29 cellular contexts compared by ENCODE assay signal in the genomic region with DNA sequence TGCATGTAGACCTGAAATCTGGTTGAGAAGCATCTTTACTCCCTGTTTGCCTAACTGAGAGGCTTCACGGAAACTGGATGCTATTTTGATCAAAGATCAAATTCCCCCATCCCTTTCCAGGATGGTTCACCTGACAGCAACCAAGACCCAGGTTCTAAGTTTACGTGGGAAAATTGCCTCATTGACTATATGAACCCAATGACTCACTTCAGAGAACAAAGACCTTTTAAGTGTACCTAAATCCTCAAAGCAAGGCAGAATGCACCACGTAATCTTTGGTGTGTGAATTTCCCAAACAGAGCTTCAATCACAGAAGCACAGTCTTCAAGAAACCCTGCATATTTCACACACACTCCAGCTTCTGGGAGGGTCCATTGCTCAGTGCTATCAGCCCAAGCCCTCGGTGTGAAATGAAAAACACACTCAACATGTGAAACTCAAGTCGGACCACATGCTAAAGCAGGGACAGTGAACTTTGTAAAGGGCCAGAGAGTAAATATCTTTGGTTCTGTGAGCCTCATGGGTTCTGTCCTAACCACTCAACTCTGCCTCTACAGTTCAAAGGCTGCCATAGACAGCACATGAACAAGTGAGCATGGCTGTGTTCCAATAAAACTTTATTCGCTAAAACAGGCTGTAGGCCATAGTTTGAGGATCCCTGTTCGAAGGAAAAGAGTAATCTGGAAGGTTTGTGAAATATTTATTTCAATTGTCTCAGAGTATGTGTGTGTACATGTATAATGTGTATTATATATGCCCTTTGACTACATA.
A peak's percentile ranks its signal among the peaks of the same experiment; 100 is the strongest.
DNase-seq lines count a peak whose midpoint lies in the region; ATAC-seq, FAIRE-seq and TF ChIP-seq lines count a peak whose summit lies in the region.
"Had no signal": no experiment of that assay in that cellular context is flagged by ENCODE, and none has a peak within 500 bp of the region (broad histone marks: within the 10 kb centered on the region; RNA-seq: fewer than 3 reads in every experiment).

No MANE protein-coding gene starts in this region.

- H3K27ac ChIP-seq in HepG2 (ENCODE audit: extremely low read length, insufficient read depth, low read length) (no peak overlapping the region), right lobe of liver (no peak overlapping the region), MM.1S (ENCODE audit: low read length) (no peak overlapping the region)
- H3K27ac ChIP-seq: BLaER1, cardiac muscle cell, colonic mucosa, parathyroid adenoma, spleen, transverse colon had no signal

- H3K4me1 ChIP-seq in HepG2 (ENCODE audit: insufficient read depth, low read length) (peaks cover 10% of the 10 kb centered on the region), right lobe of liver (no peaks in the 10 kb centered on the region), MM.1S (ENCODE audit: low read length) (no peaks in the 10 kb centered on the region)
- H3K4me1 ChIP-seq: BLaER1, colonic mucosa, parathyroid adenoma, spleen, transverse colon had no signal

- no peaks in the 10 kb centered on the region for H3K9me2 ChIP-seq in MM.1S (replicated peaks; ENCODE audit: insufficient read depth, low read length)

- no TSS peak for BruUV-seq in HepG2 (replicated peaks; lab: Mats Ljungman, UMichigan)

- peak; percentile 8 for FAIRE-seq in HepG2 (lab: Jason Lieb, UNC)
- FAIRE-seq: GM12891 had no signal

- H4K20me1 ChIP-seq in HepG2 (ENCODE audit: insufficient read depth, low read length), result no peaks in the 10 kb centered on the region
- no peaks in the 10 kb centered on the region for H4K20me1 ChIP-seq in MM.1S (ENCODE audit: insufficient read depth, low read length)
- H4K20me1 ChIP-seq: BLaER1 had no signal

- no peak overlapping the region for H2AFZ ChIP-seq in HepG2 (ENCODE audit: low read length)
- H2AFZ ChIP-seq in MM.1S (ENCODE audit: low read length), result no peak overlapping the region
- H2AFZ ChIP-seq: parathyroid adenoma had no signal

- in situ Hi-C loops in HepG2 (cut with HindIII; ENCODE audit: extremely low pct_ligation_motif_present, low pct_unique_long_range_greater_than_20kb), result no loop called here

- 12% methylated on average over 7 of the region's 7 CpGs for WGBS in HepG2 (ENCODE audit: low lambda C conversion rate)
- 57% methylated on average over 5 of the region's 7 CpGs for WGBS in right lobe of liver (ENCODE audit: insufficient coverage, low coverage, low lambda C conversion rate, missing lambda C conversion rate)

- CTCF ChIA-PET in HepG2 (lab: Yijun Ruan, JAX; ENCODE audit: low intra/inter-chr PET ratio, low total read pairs), result no interaction called here

- TF ChIP-seq CTCF in HepG2 (CRISPR knock-in tag; IDR thresholded peaks at IDR 0.05) (no peak), right lobe of liver (IDR thresholded peaks at IDR 0.05) (no peak), epithelial cell of esophagus (IDR thresholded peaks at IDR 0.05; ENCODE audit: insufficient read depth, low read depth, low read length, missing control alignments) (no peak), MM.1S (IDR thresholded peaks at IDR 0.05; ENCODE audit: low read length) (no peak)

- DNase-seq in HepG2 (ENCODE audit: low spot score), result peak; percentile 42
- DNase-seq in right lobe of liver, result no peak
- DNase-seq in NCI-H69 (lab: John Stamatoyannopoulos, UW), result peak; percentile 22
- peak; percentile 6 for DNase-seq in epithelial cell of esophagus (ENCODE audit: low read depth)
- DNase-seq in MM.1S, result no peak
- DNase-seq in Kasumi-1 (lab: John Stamatoyannopoulos, UW), result no peak
- DNase-seq: activated CD4-positive, alpha-beta T cell treated with anti-CD3 and anti-CD28 coated beads for 4 hours; activated effector memory CD4-positive, alpha-beta T cell treated with anti-CD3 and anti-CD28 coated beads, Interleukin-2, amount 50 U/mL, for 16 hours; activated naive CD8-positive, alpha-beta T cell treated with anti-CD3 and anti-CD28 coated beads for 36 hours; activated T-cell treated with anti-CD3 and anti-CD28 coated beads, Interleukin-2, amount 50 U/mL, for 1 hour; aorta; colonic mucosa; COR-L47; effector CD8-positive, alpha-beta T cell; erythroblast; foreskin melanocyte; H7; KG1; MV-4-11; NCI-H1694; NCI-H526 treated with DMSO at 0.1 percent for 48 hours; spleen; transverse colon had no signal

- no peak overlapping the region for H3K4me2 ChIP-seq in HepG2 (ENCODE audit: low read depth, low read length)
- no peak overlapping the region for H3K4me2 ChIP-seq in MM.1S (ENCODE audit: low read depth, low read length)
- H3K4me2 ChIP-seq: BLaER1 had no signal

- POLR2A ChIA-PET in HepG2 (lab: Yijun Ruan, JAX), result no interaction called here

- no peaks in the 10 kb centered on the region for H3K9me3 ChIP-seq in HepG2 (ENCODE audit: low read length)
- no peaks in the 10 kb centered on the region for H3K9me3 ChIP-seq in right lobe of liver
- no peaks in the 10 kb centered on the region for H3K9me3 ChIP-seq in MM.1S (replicated peaks; ENCODE audit: insufficient read depth, low read length)
- H3K9me3 ChIP-seq: colonic mucosa, transverse colon had no signal

- no peaks in the 10 kb centered on the region for H3F3A ChIP-seq in MM.1S (ENCODE audit: insufficient read depth, low read length)

- peak; percentile 66 for ATAC-seq in HepG2
- no peak for ATAC-seq in right lobe of liver
- no peak for ATAC-seq in GM18907 (IDR thresholded peaks at IDR 0.05; ENCODE audit: unreplicated experiment)
- no peak for ATAC-seq in HG03342 (IDR thresholded peaks at IDR 0.05; ENCODE audit: unreplicated experiment)

- H3K9ac ChIP-seq in HepG2 (ENCODE audit: insufficient read depth, low read depth, low read length), result no peak overlapping the region
- H3K9ac ChIP-seq in MM.1S (ENCODE audit: low read length), result no peak overlapping the region
- H3K9ac ChIP-seq: BLaER1, parathyroid adenoma had no signal

- TF ChIP-seq EP300 in HepG2 (IDR thresholded peaks at IDR 0.05; ENCODE audit: low read depth in 2 of 2, low read length in 2 of 2), result no peak
- no peak for TF ChIP-seq EP300 in HepG2 (CRISPR knock-in tag; IDR thresholded peaks at IDR 0.05; ENCODE audit: borderline replicate concordance)

- TF ChIP-seq POLR2A in HepG2 (IDR thresholded peaks at IDR 0.05; ENCODE audit: insufficient read depth in 1 of 2, low read depth in 2 of 2, low read length in 2 of 2) (no peak), right lobe of liver (IDR thresholded peaks at IDR 0.05) (no peak)

- H3K79me2 ChIP-seq in HepG2 (ENCODE audit: insufficient read depth, low read length) (no peaks in the 10 kb centered on the region), MM.1S (ENCODE audit: low read length) (no peaks in the 10 kb centered on the region)
- H3K79me2 ChIP-seq: parathyroid adenoma had no signal

- no peaks in the 10 kb centered on the region for H3K36me3 ChIP-seq in HepG2 (replicated peaks in 1 of 2; ENCODE audit: control insufficient read depth in 1 of 2, insufficient read depth in 2 of 2, low read length in 2 of 2)
- H3K36me3 ChIP-seq in right lobe of liver, result no peaks in the 10 kb centered on the region
- no peaks in the 10 kb centered on the region for H3K36me3 ChIP-seq in MM.1S (replicated peaks; ENCODE audit: insufficient read depth, low read length)
- H3K36me3 ChIP-seq: BLaER1, cardiac muscle cell, colonic mucosa, spleen, transverse colon had no signal

- H3K27me3 ChIP-seq in HepG2 (ENCODE audit: control insufficient read depth in 1 of 2, insufficient read depth in 2 of 2, low read length in 2 of 2), result no peaks in the 10 kb centered on the region
- H3K27me3 ChIP-seq in right lobe of liver, result no peaks in the 10 kb centered on the region
- H3K27me3 ChIP-seq in MM.1S (replicated peaks; ENCODE audit: insufficient read depth, low read length), result no peaks in the 10 kb centered on the region
- H3K27me3 ChIP-seq: BLaER1, cardiac muscle cell, colonic mucosa, spleen, transverse colon had no signal

- intact Hi-C loops in HepG2 (cut with micrococcal nuclease; ENCODE audit: unreplicated experiment), result no loop called here
- intact Hi-C loops in right lobe of liver (cut with DNase I), result no loop called here

- TF ChIP-seq RAD21 in HepG2 (CRISPR knock-in tag; IDR thresholded peaks at IDR 0.05), result no peak

- H3K4me3 ChIP-seq in HepG2 (replicated peaks in 1 of 3; ENCODE audit: insufficient read depth in 1 of 3, low read depth in 2 of 3, low read length in 3 of 3) (no peak overlapping the region), right lobe of liver (no peak overlapping the region), epithelial cell of esophagus (ENCODE audit: low read length) (no peak overlapping the region), MM.1S (ENCODE audit: low read length) (no peak overlapping the region)
- H3K4me3 ChIP-seq: BLaER1, cardiac muscle cell, colonic mucosa, spleen, transverse colon had no signal

TF ChIP-seq in HepG2, 621 proteins besides CTCF, POLR2A, EP300 and RAD21 (continues in another document):
- TF ChIP-seq CREM (IDR thresholded peaks at IDR 0.05), result no peak
- TF ChIP-seq CREM (CRISPR knock-in tag; IDR thresholded peaks at IDR 0.05), result no peak
- TF ChIP-seq FOSL2 (CRISPR knock-in tag; IDR thresholded peaks at IDR 0.05), result peak; percentile 27; the same call in 1 of the 2 replicates
- TF ChIP-seq, protein P1, sequence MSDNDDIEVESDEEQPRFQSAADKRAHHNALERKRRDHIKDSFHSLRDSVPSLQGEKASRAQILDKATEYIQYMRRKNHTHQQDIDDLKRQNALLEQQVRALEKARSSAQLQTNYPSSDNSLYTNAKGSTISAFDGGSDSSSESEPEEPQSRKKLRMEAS (IDR thresholded peaks at IDR 0.05), result 0 out of 2 replicates have a peak, but pooled peaks have one; percentile 24
- TF ChIP-seq NFYB (CRISPR knock-in tag; IDR thresholded peaks at IDR 0.05), result no peak

Comparison
In these comparisons a context has a peak if more than half of its experiments do, and no peak if none do; other contexts are left out.
1. DNase-seq: peak in HepG2 (single experiment), NCI-H69 (single experiment) and epithelial cell of esophagus (single experiment); none in right lobe of liver (0 of 3), MM.1S (single experiment) and Kasumi-1 (0 of 2).